In the genomic region with DNA sequence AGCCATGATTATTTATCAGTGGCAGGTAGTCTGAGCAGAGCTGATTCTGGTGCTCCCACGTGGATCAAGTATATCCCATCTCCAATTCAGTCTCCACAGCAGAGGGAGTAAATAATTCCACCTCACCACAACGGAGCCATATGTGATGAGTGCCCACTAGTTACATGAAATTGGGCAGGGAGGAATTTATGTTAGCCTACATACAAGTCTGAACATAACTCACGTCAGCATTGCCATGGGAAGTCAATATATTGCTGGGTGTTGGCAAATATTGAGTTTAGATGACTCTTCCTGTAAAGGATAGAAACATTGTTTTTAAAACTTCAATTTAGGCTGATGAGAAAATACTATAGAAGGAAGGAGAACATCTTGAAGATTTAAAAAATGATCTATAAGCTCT, we compare ENCODE assay signal across 29 cellular contexts.
"Had no signal": no experiment of that assay in that cellular context is flagged by ENCODE, and none has a peak within 500 bp of the region (broad histone marks: within the 10 kb centered on the region; RNA-seq: fewer than 3 reads in every experiment).

No MANE protein-coding gene starts in this region.

- H3K9me3 ChIP-seq: heart right ventricle, lower lobe of right lung, ovary, right atrium auricular region, right lobe of liver, tibial nerve, uterus had no signal

- H3K4me1 ChIP-seq: lower lobe of right lung, right atrium auricular region, right lobe of liver, uterus had no signal

- H3K27ac ChIP-seq: heart right ventricle, hepatocyte, lower lobe of right lung, ovary, right atrium auricular region, right lobe of liver, tibial nerve, uterus had no signal

- ATAC-seq: heart right ventricle; left cardiac atrium; left lobe of liver; lower lobe of right lung; naive thymus-derived CD4-positive, alpha-beta T cell; right lobe of liver; stimulated activated memory B cell treated with anti-CD40 and anti-IgM and Interleukin-4, amounts not matched to agents 10 μg/mL and 1 μg/mL and 100 μg/mL, for 72 hours; stimulated activated naive CD8-positive, alpha-beta T cell treated with anti-CD3 and anti-CD28 coated beads, Interleukin-15, amount 100 ng/mL, for 72 hours had no signal

- H3K4me2 ChIP-seq: hepatocyte, smooth muscle cell had no signal

- H3K79me2 ChIP-seq: hepatocyte had no signal

- H3K4me3 Mint-ChIP-seq: mesothelial cell of epicardium; naive thymus-derived CD4-positive, alpha-beta T cell; nephron; neural crest cell; stimulated activated memory B cell treated with anti-CD40 and anti-IgM and Interleukin-4, amounts not matched to agents 10 μg/mL and 1 μg/mL and 100 μg/mL, for 72 hours; stimulated activated naive CD8-positive, alpha-beta T cell treated with anti-CD3 and anti-CD28 coated beads, Interleukin-15, amount 100 ng/mL, for 72 hours; type B pancreatic cell had no signal

- H3K27ac Mint-ChIP-seq: mesothelial cell of epicardium; naive thymus-derived CD4-positive, alpha-beta T cell; nephron; progenitor cell of endocrine pancreas; stimulated activated memory B cell treated with anti-CD40 and anti-IgM and Interleukin-4, amounts not matched to agents 10 μg/mL and 1 μg/mL and 100 μg/mL, for 72 hours; stimulated activated naive CD8-positive, alpha-beta T cell treated with anti-CD3 and anti-CD28 coated beads, Interleukin-15, amount 100 ng/mL, for 72 hours; type B pancreatic cell had no signal

- H3K4me1 Mint-ChIP-seq: nephron; stimulated activated memory B cell treated with anti-CD40 and anti-IgM and Interleukin-4, amounts not matched to agents 10 μg/mL and 1 μg/mL and 100 μg/mL, for 72 hours; stimulated activated naive CD8-positive, alpha-beta T cell treated with anti-CD3 and anti-CD28 coated beads, Interleukin-15, amount 100 ng/mL, for 72 hours had no signal

- H3K36me3 ChIP-seq: heart right ventricle, lower lobe of right lung, ovary, right atrium auricular region, right lobe of liver, uterus had no signal

- DNase-seq: heart right ventricle; islet precursor cell; kidney glomerular epithelial cell; left cardiac atrium; lower lobe of right lung; mesendoderm; naive thymus-derived CD4-positive, alpha-beta T cell; occipital lobe; ovary; right lobe of liver; stimulated activated CD4-positive, alpha-beta T cell treated with anti-CD3 and anti-CD28 coated beads, Interleukin-1b, Interleukin-23, amount 100 ng/mL, for 48 hours; stimulated activated CD4-positive, alpha-beta T cell treated with anti-CD3 and anti-CD28 coated beads, Interleukin-2, amount 100 ng/mL, for 48 hours; stimulated activated CD4-positive, alpha-beta T cell treated with anti-CD3 and anti-CD28 coated beads, Interleukin-4, amount 100 ng/mL, for 4 hours; stimulated activated CD8-positive, alpha-beta memory T cell treated with anti-CD3 and anti-CD28 coated beads, Interleukin-4, amount 100 ng/mL, for 48 hours; stimulated activated naive CD4-positive, alpha-beta T cell treated with Interleukin-2 at 50 U/mL for 16 hours; stimulated activated naive CD8-positive, alpha-beta T cell treated with anti-CD3 and anti-CD28 coated beads, Interleukin-15, amount 100 ng/mL, for 72 hours; substantia nigra; uterus had no signal

- H3K27me3 ChIP-seq: heart right ventricle, hepatocyte, ovary, right atrium auricular region, right lobe of liver, tibial nerve, uterus had no signal

- H3K27me3 Mint-ChIP-seq: naive thymus-derived CD4-positive, alpha-beta T cell; progenitor cell of endocrine pancreas; stimulated activated memory B cell treated with anti-CD40 and anti-IgM and Interleukin-4, amounts not matched to agents 10 μg/mL and 1 μg/mL and 100 μg/mL, for 72 hours; stimulated activated naive CD8-positive, alpha-beta T cell treated with anti-CD3 and anti-CD28 coated beads, Interleukin-15, amount 100 ng/mL, for 72 hours; type B pancreatic cell had no signal

- H3K4me3 ChIP-seq: heart right ventricle, hepatocyte, lower lobe of right lung, ovary, right atrium auricular region, right lobe of liver, smooth muscle cell, tibial nerve, uterus had no signal

- H2AFZ ChIP-seq: hepatocyte had no signal

- H3K9me3 Mint-ChIP-seq: mesothelial cell of epicardium; naive thymus-derived CD4-positive, alpha-beta T cell; neural crest cell; stimulated activated memory B cell treated with anti-CD40 and anti-IgM and Interleukin-4, amounts not matched to agents 10 μg/mL and 1 μg/mL and 100 μg/mL, for 72 hours; stimulated activated naive CD8-positive, alpha-beta T cell treated with anti-CD3 and anti-CD28 coated beads, Interleukin-15, amount 100 ng/mL, for 72 hours; type B pancreatic cell had no signal
